Comparison of ENCODE assay signal across 20 cellular contexts in the genomic region with DNA sequence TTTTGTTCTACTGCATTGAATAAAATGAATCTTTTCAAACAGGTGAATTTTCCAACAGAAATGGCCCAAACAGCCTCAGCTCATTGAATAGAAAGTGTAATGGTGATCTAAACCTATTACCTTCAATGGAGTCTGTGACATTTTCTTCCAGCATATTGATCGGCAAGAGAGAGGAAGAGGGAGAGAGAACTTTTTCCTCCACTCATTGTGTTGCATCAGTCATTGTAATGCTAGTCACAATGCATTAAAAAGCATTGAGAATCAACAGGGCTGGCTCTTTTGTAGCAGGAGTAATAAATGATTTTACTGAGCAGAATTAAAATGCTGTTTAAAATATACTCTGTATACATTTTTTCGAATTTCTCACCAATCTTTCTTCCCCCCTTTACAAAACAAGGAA.
A peak's percentile ranks its signal among the peaks of the same experiment; 100 is the strongest.
DNase-seq lines count a peak whose midpoint lies in the region; ATAC-seq, FAIRE-seq and TF ChIP-seq lines count a peak whose summit lies in the region.
"Had no signal": no experiment of that assay in that cellular context is flagged by ENCODE, and none has a peak within 500 bp of the region (broad histone marks: within the 10 kb centered on the region; RNA-seq: fewer than 3 reads in every experiment).

No MANE protein-coding gene starts in this region.

- 48% methylated on average over 2 of the region's 2 CpGs; no CpG with 5 or more reads in 1 of the 2 experiments for WGBS in H1 (ENCODE audit: extremely low coverage in 1 of 2, insufficient coverage in 1 of 2, insufficient read length in 1 of 2, insufficient replicate concordance in 2 of 2, low coverage in 1 of 2, low lambda C conversion rate in 2 of 2, missing lambda C conversion rate in 1 of 2), 2 experiments

- no peaks in the 10 kb centered on the region for H3K36me3 ChIP-seq in HUES48 (ENCODE audit: control insufficient read depth, insufficient read depth, low read length)
- no peaks in the 10 kb centered on the region for H3K36me3 ChIP-seq in H1 (ENCODE audit: control insufficient read depth in 2 of 4, insufficient read depth in 4 of 4, low read length in 3 of 4)
- no peaks in the 10 kb centered on the region for H3K36me3 ChIP-seq in neural progenitor cell
- H3K36me3 ChIP-seq: BE2C had no signal

- H3K27ac Mint-ChIP-seq in neural progenitor cell = no peak overlapping the region
- H3K27ac Mint-ChIP-seq: CD4-positive, CD25-positive, alpha-beta regulatory T cell; CD8-positive, alpha-beta memory T cell had no signal

- DNase-seq in H1 (ENCODE audit: low read depth in 1 of 2, low spot score in 2 of 2) (no peak), neural progenitor cell (ENCODE audit: low spot score) (no peak), AG08395 (ENCODE audit: low spot score) (no peak), GM12892 (ENCODE audit: insufficient read length) (no peak)
- no peak for DNase-seq in stimulated activated naive CD8-positive, alpha-beta T cell treated with anti-CD3 and anti-CD28 coated beads, Interleukin-15, Interleukin-2, amounts not matched to agents 100 U/mL and 50 U/mL, for 24 hours
- DNase-seq: BE2C; C1 segment of cervical spinal cord; CD4-positive, CD25-positive, alpha-beta regulatory T cell; CD8-positive, alpha-beta memory T cell; COR-L47; DMS 273 treated with DMSO at 0.1 percent for 48 hours; DMS53; DND-41; EL; GM23248; H7 had no signal

- H2AK5ac ChIP-seq in H1 (ENCODE audit: low read depth, low read length) = no peak overlapping the region

- FAIRE-seq in H1 (lab: Jason Lieb, UNC) (no peak), GM12892 (lab: Jason Lieb, UNC) (no peak)
- FAIRE-seq: GM12878, GM19239, HTR-8/SVneo had no signal

- no peak overlapping the region for H3K4me3 Mint-ChIP-seq in neural progenitor cell
- H3K4me3 Mint-ChIP-seq: CD4-positive, CD25-positive, alpha-beta regulatory T cell; CD8-positive, alpha-beta memory T cell had no signal

- no peak for TF ChIP-seq RAD21 in H1 (IDR thresholded peaks at IDR 0.05 in 1 of 2, conservative IDR thresholded peaks at IDR 0.05 in 1 of 2; ENCODE audit: low read depth in 2 of 2, low read length in 2 of 2)

- no peaks in the 10 kb centered on the region for H4K20me1 ChIP-seq in H1 (replicated peaks in 1 of 2; ENCODE audit: control insufficient read depth in 1 of 2, insufficient read depth in 2 of 2, low read length in 2 of 2)
- H4K20me1 ChIP-seq in neural progenitor cell (ENCODE audit: low read depth) = no peaks in the 10 kb centered on the region

- peaks cover 6% of the 10 kb centered on the region for H3F3A ChIP-seq in neural progenitor cell (ENCODE audit: low read depth)

- TF ChIP-seq CTCF in H1 (IDR thresholded peaks at IDR 0.05; ENCODE audit: control extremely low read depth in 1 of 3, insufficient read depth in 1 of 3, low read depth in 1 of 3, low read length in 3 of 3) (no peak), neural progenitor cell (IDR thresholded peaks at IDR 0.05) (no peak)

- H3K14ac ChIP-seq in H1 (ENCODE audit: insufficient read length) = no peak overlapping the region

- no peaks in the 10 kb centered on the region for H3K9me3 ChIP-seq in HUES48 (ENCODE audit: control insufficient read depth, insufficient read depth, low read length)
- H3K9me3 ChIP-seq in H1 (ENCODE audit: insufficient read depth in 2 of 2, low read depth in 1 of 2, low read length in 1 of 2) = no peaks in the 10 kb centered on the region
- no peaks in the 10 kb centered on the region for H3K9me3 ChIP-seq in neural progenitor cell (ENCODE audit: low read depth)
- H3K9me3 ChIP-seq: BE2C had no signal

- no peak overlapping the region for H3K23ac ChIP-seq in H1 (ENCODE audit: insufficient read length)

- H4K91ac ChIP-seq in H1 (replicated peaks; ENCODE audit: insufficient read length, low read length) = no peak overlapping the region

- peaks cover 12% of the 10 kb centered on the region for H3K4me1 Mint-ChIP-seq in neural progenitor cell
- H3K4me1 Mint-ChIP-seq: CD4-positive, CD25-positive, alpha-beta regulatory T cell; CD8-positive, alpha-beta memory T cell had no signal

- H4K8ac ChIP-seq in H1 (ENCODE audit: extremely low read depth, insufficient read depth, low read length) = no peak overlapping the region

- H2AFZ ChIP-seq in H1 (ENCODE audit: low read length) (no peak overlapping the region; the same call in 1 of the 2 replicates), neural progenitor cell (replicated peaks) (peak overlapping the region; percentile 91)
- H2AFZ ChIP-seq: GM23248 had no signal

- H3K27me3 ChIP-seq in HUES48 (ENCODE audit: control insufficient read depth, insufficient read depth, low read length) (no peaks in the 10 kb centered on the region), H1 (replicated peaks in 1 of 4; ENCODE audit: control insufficient read depth in 3 of 4, extremely low read depth in 1 of 4, insufficient read depth in 3 of 4, low read length in 3 of 4) (no peaks in the 10 kb centered on the region), neural progenitor cell (no peaks in the 10 kb centered on the region)
- H3K27me3 ChIP-seq: BE2C had no signal

- H3K4me3 ChIP-seq in HUES48 (ENCODE audit: low read depth, low read length) = no peak overlapping the region
- H3K4me3 ChIP-seq in H1 (ENCODE audit: extremely low read depth in 1 of 4, insufficient read depth in 2 of 4, low read depth in 3 of 4, low read length in 4 of 4) = no peak overlapping the region
- no peak overlapping the region for H3K4me3 ChIP-seq in neural progenitor cell
- H3K4me3 ChIP-seq: GM12878, GM23248 had no signal

- CTCF ChIA-PET in H1 (lab: Charles Lee; ENCODE audit: partially characterized antibody) = no interaction called here

- no peak for TF ChIP-seq POLR2A in H1 (IDR thresholded peaks at IDR 0.05; ENCODE audit: control extremely low read depth in 1 of 2, low read depth in 2 of 2, low read length in 2 of 2)
- TF ChIP-seq POLR2A in GM12892 (IDR thresholded peaks at IDR 0.05; ENCODE audit: low read depth, low read length) = no peak

- H3K56ac ChIP-seq in H1 (replicated peaks; ENCODE audit: insufficient read length, low read depth, low read length) = no peak overlapping the region

- H3K4ac ChIP-seq in H1 (replicated peaks; ENCODE audit: insufficient read length, low read depth, low read length) = no peak overlapping the region

- H3K9me3 Mint-ChIP-seq in neural progenitor cell = no peaks in the 10 kb centered on the region

- no peaks in the 10 kb centered on the region for H3K36me3 Mint-ChIP-seq in neural progenitor cell
- H3K36me3 Mint-ChIP-seq: CD4-positive, CD25-positive, alpha-beta regulatory T cell; CD8-positive, alpha-beta memory T cell had no signal

- H2BK12ac ChIP-seq in H1 (ENCODE audit: low read depth, low read length) = 0 out of 2 replicates have a peak overlapping the region, but pooled peaks have one; percentile 46

- no peak overlapping the region for H3K18ac ChIP-seq in H1 (ENCODE audit: extremely low read depth, low read length)

- POLR2A ChIA-PET in H1 (lab: Charles Lee; ENCODE audit: partially characterized antibody) = no interaction called here

- no peak for ATAC-seq in stimulated activated naive CD8-positive, alpha-beta T cell treated with anti-CD3 and anti-CD28 coated beads, Interleukin-15, Interleukin-2, amounts not matched to agents 100 U/mL and 50 U/mL, for 24 hours
- ATAC-seq: GM12878 had no signal

- no peaks in the 10 kb centered on the region for H3K23me2 ChIP-seq in H1 (ENCODE audit: low read depth, low read length)

- H3K9ac ChIP-seq in HUES48 (ENCODE audit: low read depth, low read length) (peak overlapping the region; percentile 9; the same call in 1 of the 2 replicates), H1 (replicated peaks in 1 of 4; ENCODE audit: extremely low read depth in 1 of 4, low read depth in 3 of 4, low read length in 3 of 4) (peak overlapping the region in 1 of 4 experiments; percentile 30; a peak in 1 of 7 replicates), neural progenitor cell (no peak overlapping the region)
- H3K9ac ChIP-seq: GM23248 had no signal

- no peak overlapping the region for H2BK120ac ChIP-seq in H1 (replicated peaks; ENCODE audit: low read depth, low read length)

- H2BK5ac ChIP-seq in H1 (ENCODE audit: low read depth, low read length) = no peak overlapping the region

- 0 out of 2 replicates have a peak overlapping the region, but pooled peaks have one; percentile 63 for H2BK20ac ChIP-seq in H1 (ENCODE audit: low read length)

- H3K27ac ChIP-seq in HUES48 (ENCODE audit: low read depth, low read length) (no peak overlapping the region), H1 (ENCODE audit: low read depth, low read length) (no peak overlapping the region), neural progenitor cell (peak overlapping the region; percentile 61)
- H3K27ac ChIP-seq: GM23248 had no signal

- H3K4me1 ChIP-seq in HUES48 (ENCODE audit: control insufficient read depth, insufficient read depth, low read length) (peaks cover 21% of the 10 kb centered on the region), H1 (replicated peaks in 1 of 4; ENCODE audit: control insufficient read depth in 3 of 4, insufficient read depth in 4 of 4, low read length in 3 of 4) (peaks cover 0 to 7% (median 4%) of the 10 kb centered on the region in 4 experiments; a peak in 3 of 7 replicates), neural progenitor cell (peaks cover 21% of the 10 kb centered on the region)
- H3K4me1 ChIP-seq: BE2C had no signal

- no peaks in the 10 kb centered on the region for H3K79me1 ChIP-seq in H1 (ENCODE audit: low read depth, low read length)

- H4K5ac ChIP-seq in H1 (ENCODE audit: insufficient read length, low read depth, low read length) = no peak overlapping the region

- H3K79me2 ChIP-seq in H1 (ENCODE audit: control insufficient read depth in 1 of 2, insufficient read depth in 2 of 2, low read length in 2 of 2) (no peaks in the 10 kb centered on the region), neural progenitor cell (ENCODE audit: low read depth) (no peaks in the 10 kb centered on the region)

- no peak for TF ChIP-seq EP300 in H1 (IDR thresholded peaks at IDR 0.05; ENCODE audit: borderline replicate concordance in 1 of 2, low read depth in 2 of 2, low read length in 2 of 2)

- peaks cover 2% of the 10 kb centered on the region for H3K27me3 Mint-ChIP-seq in neural progenitor cell (ENCODE audit: insufficient read depth, low read depth)
- H3K27me3 Mint-ChIP-seq: CD4-positive, CD25-positive, alpha-beta regulatory T cell; CD8-positive, alpha-beta memory T cell had no signal

- H3K4me2 ChIP-seq in H1 (ENCODE audit: insufficient read depth in 1 of 2, low read depth in 2 of 2, low read length in 2 of 2) (peak overlapping the region in 1 of 2 experiments; percentile 13; a peak in 2 of 4 replicates), neural progenitor cell (peak overlapping the region; percentile 32)

- no peak overlapping the region for H2BK15ac ChIP-seq in H1 (ENCODE audit: low read length)

TF ChIP-seq in H1, 55 proteins besides CTCF, POLR2A, EP300 and RAD21:
- TF ChIP-seq CEBPB (IDR thresholded peaks at IDR 0.05; ENCODE audit: low read depth, low read length) (0 out of 2 replicates have a peak, but pooled peaks have one; percentile 30), HDAC2 (IDR thresholded peaks at IDR 0.05; ENCODE audit: borderline replicate concordance in 1 of 2, low read depth in 2 of 2, low read length in 2 of 2) (no peak), POU5F1 (IDR thresholded peaks at IDR 0.05; ENCODE audit: low read depth, low read length) (no peak), ZNF274 (IDR thresholded peaks at IDR 0.05; ENCODE audit: borderline replicate concordance, extremely low read depth, low read length) (no peak)
